13 cellular contexts compared by ENCODE assay signal in genomic region chr4:102139132-102139573, GRCh38.
DNase-seq lines count a peak whose midpoint lies in the region; ATAC-seq and TF ChIP-seq lines count a peak whose summit lies in the region.
"Had no signal": no experiment of that assay in that cellular context is flagged by ENCODE, and none has a peak within 500 bp of the region (broad histone marks: within the 10 kb centered on the region; RNA-seq: fewer than 3 reads in every experiment).

No MANE protein-coding gene starts in this region.

- CTCF ChIA-PET in HCT116 (lab: Charles Lee), result no interaction called here

- DNase-seq in AG08395 (ENCODE audit: low spot score) (peak; percentile 12), HCT116 (ENCODE audit: low read depth, low spot score) (peak; percentile 23), astrocyte of the hippocampus (ENCODE audit: low read depth, low spot score) (peak; percentile 91), glomerular endothelial cell (ENCODE audit: extremely low read depth, low read depth, low spot score) (peak; percentile 97), CD1c-positive myeloid dendritic cell (ENCODE audit: extremely low spot score) (no peak), prostate gland (ENCODE audit: low spot score) (no peak), HUDEP-2 (lab: John Stamatoyannopoulos, UW; ENCODE audit: unreplicated experiment in 76 of 76) (no peak)
- DNase-seq: activated CD4-positive, alpha-beta T cell treated with anti-CD3 and anti-CD28 coated beads for 4 hours; CD4-positive, alpha-beta memory T cell; MM.1S; NCI-H748 treated with DMSO at 0.1 percent for 48 hours; psoas muscle had no signal

- H2AFZ ChIP-seq in HCT116 (ENCODE audit: low read depth, low read length, poor library complexity, severe bottlenecking), result no peak overlapping the region

- H3K4me1 ChIP-seq in HCT116 (ENCODE audit: control insufficient read depth in 1 of 2, insufficient read depth in 2 of 2, low read length in 2 of 2), result peaks cover 0 to 15% of the 10 kb centered on the region in 2 experiments; a peak in 2 of 4 replicates
- no peaks in the 10 kb centered on the region for H3K4me1 ChIP-seq in prostate gland (replicated peaks)
- H3K4me1 ChIP-seq: psoas muscle had no signal

- peak overlapping the region; percentile 24; the same call in 1 of the 2 replicates for H3K4me2 ChIP-seq in HCT116 (ENCODE audit: low read length)

- no peaks in the 10 kb centered on the region for H3K9me3 ChIP-seq in HCT116 (ENCODE audit: control insufficient read depth in 1 of 2, insufficient read depth in 1 of 2, low read depth in 1 of 2, low read length in 2 of 2)
- no peaks in the 10 kb centered on the region for H3K9me3 ChIP-seq in prostate gland
- H3K9me3 ChIP-seq: psoas muscle had no signal

- BruUV-seq in HCT116 (replicated peaks; lab: Mats Ljungman, UMichigan), result no TSS peak

- H3K4me3 ChIP-seq in HCT116 (replicated peaks in 1 of 2; ENCODE audit: low read depth in 1 of 2, low read length in 2 of 2) (no peak overlapping the region), prostate gland (no peak overlapping the region)
- H3K4me3 ChIP-seq: psoas muscle had no signal

- POLR2A ChIA-PET in HCT116 (lab: Charles Lee), result no interaction called here

- H4K20me1 ChIP-seq in HCT116 (ENCODE audit: insufficient read depth), result no peaks in the 10 kb centered on the region

- no peaks in the 10 kb centered on the region for H3K9me2 ChIP-seq in HCT116 (ENCODE audit: insufficient read depth)

- no peak for TF ChIP-seq POLR2A in HCT116 (IDR thresholded peaks at IDR 0.05; ENCODE audit: borderline replicate concordance, extremely low read depth, insufficient read depth, insufficient read length)
- no peak for TF ChIP-seq POLR2A in prostate gland (IDR thresholded peaks at IDR 0.05)

- no peaks in the 10 kb centered on the region for H3K36me3 ChIP-seq in HCT116 (ENCODE audit: control insufficient read depth in 1 of 2, insufficient read depth in 2 of 2, low read length in 2 of 2)
- H3K36me3 ChIP-seq in prostate gland, result no peaks in the 10 kb centered on the region

- whole genome bisulfite sequencing in prostate gland, result 17% methylated on average over 2 of the region's 2 CpGs

- TF ChIP-seq CTCF in HCT116 (IDR thresholded peaks at IDR 0.05 in 2 of 3, conservative IDR thresholded peaks at IDR 0.05 in 1 of 3; ENCODE audit: borderline replicate concordance in 1 of 3, insufficient read depth in 1 of 3, low read depth in 2 of 3, low read length in 2 of 3) (no peak), prostate gland (IDR thresholded peaks at IDR 0.05) (no peak)

- ATAC-seq in HCT116 (no peak; the same call in 1 of the 2 replicates), GM18498 (IDR thresholded peaks at IDR 0.05; ENCODE audit: unreplicated experiment) (no peak)
- ATAC-seq: psoas muscle had no signal

- TF ChIP-seq RAD21 in HCT116 (IDR thresholded peaks at IDR 0.05; ENCODE audit: low read depth), result no peak

- H3K27ac ChIP-seq in HCT116 (ENCODE audit: low read depth, low read length), result no peak overlapping the region
- H3K27ac ChIP-seq in prostate gland, result no peak overlapping the region

- intact Hi-C loops in HCT116 (cut with micrococcal nuclease), result no loop called here
- intact Hi-C loops in prostate gland (cut with DNase I), result no loop called here

- no peak overlapping the region for H3K9ac ChIP-seq in HCT116 (ENCODE audit: low read length)

- H3K27me3 ChIP-seq in HCT116 (ENCODE audit: insufficient read depth, low read length) (no peaks in the 10 kb centered on the region), prostate gland (replicated peaks; ENCODE audit: insufficient read depth) (no peaks in the 10 kb centered on the region)

- RAD21 ChIA-PET in HCT116 (lab: Charles Lee; ENCODE audit: low non-redundant PET in 1 of 2, low total read pairs in 2 of 2, uncharacterized antibody in 2 of 2, unreplicated experiment in 2 of 2), result no interaction called here

- H3K79me2 ChIP-seq in HCT116 (ENCODE audit: insufficient read depth, low read length), result no peaks in the 10 kb centered on the region

TF ChIP-seq in HCT116, 20 proteins besides CTCF, POLR2A, EP300 and RAD21:
- TF ChIP-seq JUND (IDR thresholded peaks at IDR 0.05), result peak; percentile 32; the same call in 1 of the 2 replicates
- TF ChIP-seq, protein P1, sequence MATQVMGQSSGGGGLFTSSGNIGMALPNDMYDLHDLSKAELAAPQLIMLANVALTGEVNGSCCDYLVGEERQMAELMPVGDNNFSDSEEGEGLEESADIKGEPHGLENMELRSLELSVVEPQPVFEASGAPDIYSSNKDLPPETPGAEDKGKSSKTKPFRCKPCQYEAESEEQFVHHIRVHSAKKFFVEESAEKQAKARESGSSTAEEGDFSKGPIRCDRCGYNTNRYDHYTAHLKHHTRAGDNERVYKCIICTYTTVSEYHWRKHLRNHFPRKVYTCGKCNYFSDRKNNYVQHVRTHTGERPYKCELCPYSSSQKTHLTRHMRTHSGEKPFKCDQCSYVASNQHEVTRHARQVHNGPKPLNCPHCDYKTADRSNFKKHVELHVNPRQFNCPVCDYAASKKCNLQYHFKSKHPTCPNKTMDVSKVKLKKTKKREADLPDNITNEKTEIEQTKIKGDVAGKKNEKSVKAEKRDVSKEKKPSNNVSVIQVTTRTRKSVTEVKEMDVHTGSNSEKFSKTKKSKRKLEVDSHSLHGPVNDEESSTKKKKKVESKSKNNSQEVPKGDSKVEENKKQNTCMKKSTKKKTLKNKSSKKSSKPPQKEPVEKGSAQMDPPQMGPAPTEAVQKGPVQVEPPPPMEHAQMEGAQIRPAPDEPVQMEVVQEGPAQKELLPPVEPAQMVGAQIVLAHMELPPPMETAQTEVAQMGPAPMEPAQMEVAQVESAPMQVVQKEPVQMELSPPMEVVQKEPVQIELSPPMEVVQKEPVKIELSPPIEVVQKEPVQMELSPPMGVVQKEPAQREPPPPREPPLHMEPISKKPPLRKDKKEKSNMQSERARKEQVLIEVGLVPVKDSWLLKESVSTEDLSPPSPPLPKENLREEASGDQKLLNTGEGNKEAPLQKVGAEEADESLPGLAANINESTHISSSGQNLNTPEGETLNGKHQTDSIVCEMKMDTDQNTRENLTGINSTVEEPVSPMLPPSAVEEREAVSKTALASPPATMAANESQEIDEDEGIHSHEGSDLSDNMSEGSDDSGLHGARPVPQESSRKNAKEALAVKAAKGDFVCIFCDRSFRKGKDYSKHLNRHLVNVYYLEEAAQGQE (IDR thresholded peaks at IDR 0.05; ENCODE audit: low read depth), result no peak
- no peak for TF ChIP-seq TCF7L2 (IDR thresholded peaks at IDR 0.05; ENCODE audit: borderline replicate concordance, extremely low read depth, insufficient read depth, insufficient read length)
- no peak for TF ChIP-seq POLR2AphosphoS5 (IDR thresholded peaks at IDR 0.05; ENCODE audit: low read depth, low read length)
- no peak; the same call in 1 of the 2 replicates for TF ChIP-seq FOSL1 (IDR thresholded peaks at IDR 0.05; ENCODE audit: low read depth)
- peak; percentile 44 for TF ChIP-seq SP1 (IDR thresholded peaks at IDR 0.05; ENCODE audit: low read depth)
- no peak for TF ChIP-seq CBX3 (IDR thresholded peaks at IDR 0.05; ENCODE audit: low read depth)
- TF ChIP-seq EZH2phosphoT487 (IDR thresholded peaks at IDR 0.05; ENCODE audit: borderline replicate concordance), result no peak
- TF ChIP-seq, protein P2, sequence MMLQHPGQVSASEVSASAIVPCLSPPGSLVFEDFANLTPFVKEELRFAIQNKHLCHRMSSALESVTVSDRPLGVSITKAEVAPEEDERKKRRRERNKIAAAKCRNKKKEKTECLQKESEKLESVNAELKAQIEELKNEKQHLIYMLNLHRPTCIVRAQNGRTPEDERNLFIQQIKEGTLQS (IDR thresholded peaks at IDR 0.05), result no peak
- TF ChIP-seq CEBPB (IDR thresholded peaks at IDR 0.05; ENCODE audit: low read depth), result peak; percentile 40; the same call in 1 of the 2 replicates
- TF ChIP-seq SRF (IDR thresholded peaks at IDR 0.05; ENCODE audit: low read depth), result no peak
- TF ChIP-seq ZBTB33 (IDR thresholded peaks at IDR 0.05; ENCODE audit: extremely low read depth, insufficient replicate concordance, low read length), result no peak
- no peak for TF ChIP-seq YY1 (IDR thresholded peaks at IDR 0.05; ENCODE audit: extremely low read depth, insufficient replicate concordance, low read depth, low read length)
- no peak for TF ChIP-seq EGR1 (IDR thresholded peaks at IDR 0.05; ENCODE audit: low read depth)

Comparison
In these comparisons a context has a peak if more than half of its experiments do, and no peak if none do; other contexts are left out.
1. DNase-seq: peak in AG08395 (single experiment), HCT116 (single experiment), astrocyte of the hippocampus (single experiment) and glomerular endothelial cell (single experiment); none in CD1c-positive myeloid dendritic cell (single experiment), prostate gland (single experiment) and HUDEP-2 (0 of 76).